8 cellular contexts compared by ENCODE assay signal in the genomic region with DNA sequence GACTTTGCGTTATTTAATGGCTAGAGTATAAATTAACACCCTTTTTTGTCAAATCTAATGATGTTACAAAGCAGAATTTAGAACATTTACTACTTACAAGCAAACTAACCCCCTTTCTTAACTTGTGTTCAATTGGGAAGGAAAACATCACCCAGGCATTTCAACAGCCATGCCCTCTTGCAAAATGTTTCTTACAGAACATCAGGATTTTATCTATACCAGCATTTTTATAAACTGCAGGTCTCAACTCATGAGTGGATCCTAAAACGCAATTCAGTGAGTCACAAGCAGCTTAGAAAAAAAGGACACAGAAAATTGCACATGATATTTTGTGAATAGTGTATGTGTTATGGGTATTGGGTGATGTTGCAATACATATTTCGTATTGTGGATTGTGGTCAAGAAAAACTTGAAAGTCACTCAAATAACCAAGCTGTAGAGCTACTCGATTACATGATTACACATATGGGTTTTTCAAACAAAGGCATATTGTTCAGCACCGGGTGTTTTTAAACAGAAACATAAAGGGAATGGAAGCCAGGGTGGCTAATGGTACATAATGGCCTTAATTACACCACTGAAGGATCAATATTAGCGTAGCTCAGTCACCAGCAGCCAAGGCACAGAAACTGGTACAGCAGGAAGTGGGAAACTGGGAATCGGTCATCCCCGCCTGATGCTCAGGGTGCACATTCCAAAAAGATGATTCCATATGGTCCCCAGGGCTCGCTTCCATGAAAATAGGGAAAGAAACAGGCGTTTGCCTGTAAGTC. TPM values are rescaled to one million over a fixed set of nuclear protein-coding genes. Genes with fewer than 3 reads are reported as not detected.
DNase-seq lines count a peak whose midpoint lies in the region; ATAC-seq and TF ChIP-seq lines count a peak whose summit lies in the region.

No MANE protein-coding gene starts in this region.

- no peak for ATAC-seq in activated T-cell treated with anti-CD3 and anti-CD28 coated beads, Interleukin-2, amount 50 U/mL, for 72 hours (replicated peaks in 1 of 2)
- ATAC-seq in memory B cell (ENCODE audit: low read depth) (no peak), upper lobe of right lung (no peak), GM19023 (IDR thresholded peaks at IDR 0.05; ENCODE audit: unreplicated experiment) (no peak), GM18511 (IDR thresholded peaks at IDR 0.05; ENCODE audit: unreplicated experiment) (no peak)

- no peaks in the 10 kb centered on the region for H3K27me3 ChIP-seq in mammary epithelial cell (ENCODE audit: insufficient read depth, low read length)
- H3K27me3 ChIP-seq in upper lobe of right lung, result no peaks in the 10 kb centered on the region

- H3K36me3 Mint-ChIP-seq in activated T-cell treated with anti-CD3 and anti-CD28 coated beads, Interleukin-2, amount 50 U/mL, for 72 hours (ENCODE audit: insufficient read depth in 2 of 2), result peaks cover 3 to 12% of the 10 kb centered on the region in 2 donors
- no peaks in the 10 kb centered on the region for H3K36me3 Mint-ChIP-seq in memory B cell

- H4K20me1 ChIP-seq in mammary epithelial cell (ENCODE audit: insufficient read depth, low read length), result no peaks in the 10 kb centered on the region

- peak overlapping the region; percentile 79 for H3K4me2 ChIP-seq in mammary epithelial cell (ENCODE audit: insufficient read depth, low read depth, low read length)

- peak overlapping the region; percentile 90 for H3K9ac ChIP-seq in mammary epithelial cell (ENCODE audit: insufficient read depth, low read length)

- H3K27ac Mint-ChIP-seq in activated T-cell treated with anti-CD3 and anti-CD28 coated beads, Interleukin-2, amount 50 U/mL, for 72 hours, result peak overlapping the region; percentile 83
- H3K27ac Mint-ChIP-seq in memory B cell, result no peak overlapping the region

- H3K4me3 Mint-ChIP-seq in activated T-cell treated with anti-CD3 and anti-CD28 coated beads, Interleukin-2, amount 50 U/mL, for 72 hours, result peak overlapping the region; percentile 88 to 92
- peak overlapping the region; percentile 84 for H3K4me3 Mint-ChIP-seq in memory B cell

- H3K27ac ChIP-seq in mammary epithelial cell (ENCODE audit: insufficient read depth, low read depth, low read length) (peak overlapping the region; percentile 96), upper lobe of right lung (peak overlapping the region; percentile 87)

- BruUV-seq in mammary epithelial cell (replicated peaks; lab: Mats Ljungman, UMichigan), result TSS peak; percentile 23

- dilution Hi-C loops in mammary epithelial cell (cut with HindIII; ENCODE audit: low sequenced_read_pairs), result no loop called here

- H3K4me1 ChIP-seq in mammary epithelial cell (ENCODE audit: insufficient read depth, low read length) (peaks cover 23% of the 10 kb centered on the region), upper lobe of right lung (peaks cover 38% of the 10 kb centered on the region)

- H3K79me2 ChIP-seq in mammary epithelial cell (ENCODE audit: insufficient read depth, low read length), result peaks cover 11% of the 10 kb centered on the region

- H3K4me3 ChIP-seq in mammary epithelial cell (replicated peaks in 1 of 3; ENCODE audit: insufficient read depth in 1 of 3, low read depth in 2 of 3, low read length in 3 of 3) (peak overlapping the region; percentile 46 to 89 (median 81)), upper lobe of right lung (peak overlapping the region; percentile 85)

- H3K9me3 Mint-ChIP-seq in activated T-cell treated with anti-CD3 and anti-CD28 coated beads, Interleukin-2, amount 50 U/mL, for 72 hours, result no peaks in the 10 kb centered on the region
- H3K9me3 Mint-ChIP-seq in memory B cell, result no peaks in the 10 kb centered on the region

- H3K27me3 Mint-ChIP-seq in activated T-cell treated with anti-CD3 and anti-CD28 coated beads, Interleukin-2, amount 50 U/mL, for 72 hours (ENCODE audit: low read depth), result no peaks in the 10 kb centered on the region
- H3K27me3 Mint-ChIP-seq in memory B cell, result no peaks in the 10 kb centered on the region

- H3K9me3 ChIP-seq in mammary epithelial cell (replicated peaks; ENCODE audit: insufficient read depth, low read length), result no peaks in the 10 kb centered on the region
- no peaks in the 10 kb centered on the region for H3K9me3 ChIP-seq in upper lobe of right lung

- H2AFZ ChIP-seq in mammary epithelial cell (ENCODE audit: low read depth, low read length), result peak overlapping the region; percentile 88

- H3K36me3 ChIP-seq in mammary epithelial cell (ENCODE audit: insufficient read depth, low read length), result no peaks in the 10 kb centered on the region
- peaks cover 21% of the 10 kb centered on the region for H3K36me3 ChIP-seq in upper lobe of right lung

- intact Hi-C loops in mammary epithelial cell (cut with micrococcal nuclease) (loop anchor here (1.0 to 10.0 kb wide), 5 partner anchors 20 to 561 kb away; a partner anchor contains a TSS), upper lobe of right lung (cut with DNase I) (no loop called here)

- 13% methylated on average over 7 of the region's 10 CpGs for whole genome bisulfite sequencing in mammary epithelial cell (ENCODE audit: low coverage, missing lambda C conversion rate)

- DNase-seq in activated T-cell treated with anti-CD3 and anti-CD28 coated beads, Interleukin-2, amount 50 U/mL, for 72 hours, result no peak
- DNase-seq in activated T-cell treated with anti-CD3 and anti-CD28 coated beads, Interleukin-2, amount 50 U/mL, for 1 hour, result no peak
- DNase-seq in NCI-H2227 treated with DMSO at 0.1 percent for 48 hours (lab: John Stamatoyannopoulos, UW) (peak; percentile 68), mammary epithelial cell (peak; percentile 92), memory B cell (ENCODE audit: low spot score in 2 of 2) (no peak), upper lobe of right lung (no peak)

- CTCF ChIA-PET in mammary epithelial cell (lab: Charles Lee; ENCODE audit: low non-redundant PET), result interaction anchor here (0.7 kb wide), 1 partner anchor 20 kb away, joined by 6 read pairs; no protein-coding TSS in a partner anchor

- no peak for TF ChIP-seq CTCF in mammary epithelial cell (conservative IDR thresholded peaks at IDR 0.05 in 1 of 2, IDR thresholded peaks at IDR 0.05 in 1 of 2; ENCODE audit: extremely low read depth in 1 of 2, insufficient read depth in 1 of 2, low read depth in 1 of 2, low read length in 2 of 2)
- TF ChIP-seq CTCF in upper lobe of right lung (IDR thresholded peaks at IDR 0.05), result no peak

- in situ Hi-C loops in mammary epithelial cell (cut with MboI; ENCODE audit: low sequenced_read_pairs in 2 of 2), result loop anchor here in 1 of 2 donors (10.0 to 25.0 kb wide), 2 partner anchors 201 to 494 kb away; no protein-coding TSS in a partner anchor

- peaks cover 62% of the 10 kb centered on the region for H3K4me1 Mint-ChIP-seq in activated T-cell treated with anti-CD3 and anti-CD28 coated beads, Interleukin-2, amount 50 U/mL, for 72 hours (ENCODE audit: low read depth)
- peaks cover 13% of the 10 kb centered on the region for H3K4me1 Mint-ChIP-seq in memory B cell

RNA-seq across cellular contexts. Expression of a gene that starts 1.4 kb away (rescaled TPM):
- total RNA-seq in activated T-cell treated with anti-CD3 and anti-CD28 coated beads, Interleukin-2, amount 50 U/mL, for 72 hours, result 10 to 100 TPM; 61.0 to 85.8 TPM
- total RNA-seq in mammary epithelial cell, result 10 to 100 TPM; 44.9 to 79.0 TPM
- 40.2 TPM for polyA plus RNA-seq in mammary epithelial cell
- polyA minus RNA-seq in mammary epithelial cell, result 61.3 TPM
- 38.1 TPM for total RNA-seq in upper lobe of right lung

RNA-seq across cellular contexts. Expression of a gene that starts 56.3 kb away (rescaled TPM):
- total RNA-seq in activated T-cell treated with anti-CD3 and anti-CD28 coated beads, Interleukin-2, amount 50 U/mL, for 72 hours, result 100 to 1,000 TPM; 245 to 252 TPM
- total RNA-seq in mammary epithelial cell (100 to 1,000 TPM; 253 to 261 TPM), upper lobe of right lung (389 TPM)
- polyA plus RNA-seq in mammary epithelial cell, result 129 TPM
- 360 TPM for polyA minus RNA-seq in mammary epithelial cell

Comparison
In these comparisons a context has a peak if more than half of its experiments do, and no peak if none do; other contexts are left out.
1. DNase-seq: peak in NCI-H2227 treated with DMSO at 0.1 percent for 48 hours (single experiment) and mammary epithelial cell (single experiment); none in activated T-cell treated with anti-CD3 and anti-CD28 coated beads, Interleukin-2, amount 50 U/mL, for 72 hours (0 of 2), activated T-cell treated with anti-CD3 and anti-CD28 coated beads, Interleukin-2, amount 50 U/mL, for 1 hour (single experiment), memory B cell (0 of 2) and upper lobe of right lung (single experiment).